ENCODE assay signal across 8 cellular contexts in the genomic region with DNA sequence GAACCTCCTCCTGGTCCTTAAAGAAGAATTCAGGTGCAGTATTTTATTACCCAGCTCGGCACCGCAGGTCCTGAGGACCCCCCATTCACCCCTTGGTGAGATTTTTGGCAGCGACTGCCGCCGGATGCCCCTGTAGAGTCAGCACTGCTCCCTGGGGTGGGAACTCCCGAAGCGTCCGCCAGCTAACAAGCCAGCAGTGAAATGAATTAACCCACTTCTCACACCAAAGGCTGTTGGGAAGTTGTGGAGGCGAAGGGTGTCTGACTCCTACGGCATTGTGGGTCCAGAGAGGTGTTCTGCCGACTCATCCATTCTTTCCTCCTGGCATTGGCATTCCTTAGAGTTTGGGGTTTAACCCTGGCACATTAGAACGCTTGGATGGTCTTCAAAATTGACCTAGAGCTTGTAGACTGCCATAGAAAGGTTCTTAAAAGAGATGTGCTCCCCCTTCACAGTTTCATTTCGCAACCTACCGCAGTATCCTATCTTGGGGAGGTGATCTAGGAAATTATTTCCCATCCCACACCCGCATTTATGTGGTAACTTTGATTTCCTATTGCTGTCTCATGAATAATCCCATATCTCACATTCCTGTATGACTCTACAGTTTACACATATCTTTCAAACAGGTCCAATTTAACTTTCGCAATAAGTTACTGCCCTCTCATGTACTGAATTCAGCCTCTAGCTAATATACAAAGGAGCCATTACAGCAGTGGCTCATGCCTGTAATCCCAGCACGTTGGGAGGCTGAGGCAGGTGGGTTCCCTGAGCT.
DNase-seq lines count a peak whose midpoint lies in the region; ATAC-seq and TF ChIP-seq lines count a peak whose summit lies in the region.

No MANE protein-coding gene starts in this region.

- H3K27me3 ChIP-seq in BLaER1 treated with 17β-estradiol and CSF1 and Interleukin-3, amounts not matched to agents 10 nM and 100 nM: peaks cover 37 to 48% (median 41%) of the 10 kb centered on the region in 11 experiments
- H3K27me3 ChIP-seq in Loucy (ENCODE audit: insufficient read depth, low read length, poor library complexity, severe bottlenecking): no peaks in the 10 kb centered on the region

- peak overlapping the region in 8 of 10 experiments; percentile 62 to 77 (median 66); a peak in 10 of 20 replicates for H3K4me3 ChIP-seq in BLaER1 treated with 17β-estradiol and CSF1 and Interleukin-3, amounts not matched to agents 10 nM and 100 nM
- H3K4me3 ChIP-seq in Loucy (ENCODE audit: low read length, poor library complexity, severe bottlenecking): no peak overlapping the region

- peaks cover 24% of the 10 kb centered on the region for H3K79me2 ChIP-seq in Loucy (ENCODE audit: insufficient read depth, low read length)

- H3K4me3 Mint-ChIP-seq in effector memory CD8-positive, alpha-beta T cell: peak overlapping the region; percentile 91 to 95
- peak overlapping the region; percentile 96 for H3K4me3 Mint-ChIP-seq in nephron progenitor cell

- H3K4me1 ChIP-seq in BLaER1 treated with 17β-estradiol and CSF1 and Interleukin-3, amounts not matched to agents 10 nM and 100 nM: peaks cover 6 to 16% (median 11%) of the 10 kb centered on the region in 10 experiments; a peak in 17 of 20 replicates
- peaks cover 31% of the 10 kb centered on the region for H3K4me1 ChIP-seq in Loucy (ENCODE audit: insufficient read depth, low read length, poor library complexity, severe bottlenecking)

- H3K36me3 Mint-ChIP-seq in effector memory CD8-positive, alpha-beta T cell (ENCODE audit: insufficient read depth): peaks cover 11% of the 10 kb centered on the region
- H3K36me3 Mint-ChIP-seq in nephron progenitor cell (ENCODE audit: low read depth): no peaks in the 10 kb centered on the region

- ATAC-seq in effector memory CD8-positive, alpha-beta T cell (replicated peaks): no peak
- no peak for ATAC-seq in HG02571 (IDR thresholded peaks at IDR 0.05; ENCODE audit: unreplicated experiment)

- H3K9me3 Mint-ChIP-seq in effector memory CD8-positive, alpha-beta T cell: peaks cover 0 to 3% of the 10 kb centered on the region in 2 donors
- peaks cover 24% of the 10 kb centered on the region for H3K9me3 Mint-ChIP-seq in nephron progenitor cell

- no peaks in the 10 kb centered on the region for H3F3A ChIP-seq in Loucy (ENCODE audit: low read depth)

- peaks cover 27 to 39% (median 36%) of the 10 kb centered on the region in 11 experiments for H3K9me3 ChIP-seq in BLaER1 treated with 17β-estradiol and CSF1 and Interleukin-3, amounts not matched to agents 10 nM and 100 nM (replicated peaks in 1 of 11)
- no peaks in the 10 kb centered on the region for H3K9me3 ChIP-seq in Loucy (ENCODE audit: insufficient read depth, low read depth, low read length)

- peak overlapping the region; percentile 97 to 99 for H3K27ac Mint-ChIP-seq in effector memory CD8-positive, alpha-beta T cell
- H3K27ac Mint-ChIP-seq in nephron progenitor cell: no peak overlapping the region

- no peak overlapping the region for H3K9ac ChIP-seq in BLaER1 treated with 17β-estradiol and CSF1 and Interleukin-3, amounts not matched to agents 10 nM and 100 nM
- no peak overlapping the region for H3K9ac ChIP-seq in Loucy (ENCODE audit: low read depth, low read length, poor library complexity, severe bottlenecking)

- no peaks in the 10 kb centered on the region for H3K9me2 ChIP-seq in Loucy (replicated peaks; ENCODE audit: low read depth, low read length)

- H4K20me1 ChIP-seq in BLaER1 treated with 17β-estradiol and CSF1 and Interleukin-3, amounts not matched to agents 10 nM and 100 nM: no peaks in the 10 kb centered on the region
- peaks cover 9% of the 10 kb centered on the region for H4K20me1 ChIP-seq in Loucy (ENCODE audit: insufficient read depth, low read length, poor library complexity, severe bottlenecking)

- DNase-seq in effector memory CD8-positive, alpha-beta T cell: peak in 1 of 3 experiments; percentile 2
- no peak for DNase-seq in nephron progenitor cell
- DNase-seq in NOMO-1 treated with DMSO at 0.1 percent for 48 hours (lab: John Stamatoyannopoulos, UW; ENCODE audit: unreplicated experiment): no peak
- no peak for DNase-seq in pons (ENCODE audit: low spot score)
- DNase-seq in DMS53 treated with DMSO at 0.1 percent for 48 hours (lab: John Stamatoyannopoulos, UW; ENCODE audit: unreplicated experiment): no peak

- no peaks in the 10 kb centered on the region for H3K27me3 Mint-ChIP-seq in effector memory CD8-positive, alpha-beta T cell
- peaks cover 19% of the 10 kb centered on the region for H3K27me3 Mint-ChIP-seq in nephron progenitor cell (ENCODE audit: low read depth, poor library complexity)

- no peak for TF ChIP-seq CTCF in Loucy (conservative IDR thresholded peaks at IDR 0.05; ENCODE audit: low read length)
- TF ChIP-seq CTCF in nephron progenitor cell (IDR thresholded peaks at IDR 0.05): no peak

- H3K36me3 ChIP-seq in BLaER1 treated with 17β-estradiol and CSF1 and Interleukin-3, amounts not matched to agents 10 nM and 100 nM: no peaks in the 10 kb centered on the region
- H3K36me3 ChIP-seq in Loucy (ENCODE audit: insufficient read depth, low read length): no peaks in the 10 kb centered on the region

- peak overlapping the region in 3 of 11 experiments; percentile 85 to 92 (median 91); a peak in 2 of 22 replicates for H3K4me2 ChIP-seq in BLaER1 treated with 17β-estradiol and CSF1 and Interleukin-3, amounts not matched to agents 10 nM and 100 nM
- H3K4me2 ChIP-seq in Loucy (ENCODE audit: low read depth, low read length, poor library complexity, severe bottlenecking): no peak overlapping the region

- no peak overlapping the region for H3K27ac ChIP-seq in BLaER1 treated with 17β-estradiol and CSF1 and Interleukin-3, amounts not matched to agents 10 nM and 100 nM

- peaks cover 5 to 15% of the 10 kb centered on the region in 2 donors for H3K4me1 Mint-ChIP-seq in effector memory CD8-positive, alpha-beta T cell (ENCODE audit: low read depth in 2 of 2)
- peaks cover 14% of the 10 kb centered on the region for H3K4me1 Mint-ChIP-seq in nephron progenitor cell

- H2AFZ ChIP-seq in Loucy (ENCODE audit: low read length): peak overlapping the region; percentile 69; the same call in 1 of the 2 replicates
